Comparison of ENCODE assay signal across 8 cellular contexts in the genomic region with DNA sequence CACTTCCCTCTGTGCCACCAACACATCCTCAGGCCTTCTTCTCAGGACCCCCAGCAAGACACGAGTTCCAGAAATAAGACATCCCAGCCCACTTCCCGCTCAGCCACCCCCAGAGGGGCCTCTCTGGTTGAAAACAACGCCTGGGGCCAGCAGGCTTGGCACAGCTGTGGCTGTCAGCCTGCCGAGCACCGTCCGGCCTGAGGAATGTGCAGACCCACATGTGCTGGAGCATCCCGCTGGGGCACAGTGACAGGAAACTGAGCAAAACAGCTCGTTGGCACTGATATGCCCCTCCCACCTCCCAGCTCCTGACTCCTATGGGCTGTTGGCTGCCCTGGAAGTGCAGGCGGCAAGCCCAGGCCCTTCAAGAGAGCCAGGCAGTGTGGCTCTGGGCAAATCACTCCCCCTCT. TPM values are rescaled to one million over a fixed set of nuclear protein-coding genes. Genes with fewer than 3 reads are reported as not detected.
DNase-seq lines count a peak whose midpoint lies in the region; ATAC-seq and TF ChIP-seq lines count a peak whose summit lies in the region.

No MANE protein-coding gene starts in this region.

- no peak for TF ChIP-seq EP300 in gastroesophageal sphincter (IDR thresholded peaks at IDR 0.05)

- DNase-seq in AG09309 (ENCODE audit: low read depth) (no peak), psoas muscle (peak; percentile 64 to 75), kidney tubule cell (ENCODE audit: low spot score) (no peak), LoVo (ENCODE audit: low spot score) (no peak)
- DNase-seq in activated CD8-positive, alpha-beta T cell treated with anti-CD3 and anti-CD28 coated beads for 36 hours: peak; percentile 20

- H3K4me3 ChIP-seq in AG09309 (ENCODE audit: control insufficient read depth, low read depth, low read length): peak overlapping the region; percentile 38
- H3K4me3 ChIP-seq in gastroesophageal sphincter: peak overlapping the region in 1 of 2 donors; percentile 80
- H3K4me3 ChIP-seq in psoas muscle: peak overlapping the region; percentile 86

- no peak for ATAC-seq in activated CD8-positive, alpha-beta T cell treated with anti-CD3 and anti-CD28 coated beads for 36 hours
- ATAC-seq in gastroesophageal sphincter (peak; percentile 26), psoas muscle (peak in 3 of 4 donors; percentile 3 to 12 (median 7)), GM18519 (IDR thresholded peaks at IDR 0.05; ENCODE audit: low FRiP score, unreplicated experiment) (no peak)

- peaks cover 20% of the 10 kb centered on the region for H3K36me3 Mint-ChIP-seq in activated CD8-positive, alpha-beta T cell treated with anti-CD3 and anti-CD28 coated beads for 36 hours (ENCODE audit: low read depth)

- CTCF ChIA-PET in activated CD8-positive, alpha-beta T cell treated with anti-CD3 and anti-CD28 coated beads for 36 hours (lab: Charles Lee): interaction anchor here (1.0 to 5.0 kb wide), 6 partner anchors 7 to 77 kb away, joined by 3 to 59 read pairs (median 3); no protein-coding TSS in a partner anchor

- peaks cover 0 to 6% of the 10 kb centered on the region in 2 donors for H3K36me3 ChIP-seq in gastroesophageal sphincter
- no peaks in the 10 kb centered on the region for H3K36me3 ChIP-seq in psoas muscle (ENCODE audit: insufficient read depth in 1 of 2, low read depth in 1 of 2)

- H3K4me1 ChIP-seq in gastroesophageal sphincter: peaks cover 3 to 86% (median 37%) of the 10 kb centered on the region in 3 donors
- peaks cover 56% of the 10 kb centered on the region for H3K4me1 ChIP-seq in psoas muscle

- intact Hi-C loops in activated CD8-positive, alpha-beta T cell treated with anti-CD3 and anti-CD28 coated beads for 36 hours (cut with micrococcal nuclease): no loop called here
- intact Hi-C loops in psoas muscle (cut with DNase I): no loop called here

- peaks cover 70% of the 10 kb centered on the region for H3K4me1 Mint-ChIP-seq in activated CD8-positive, alpha-beta T cell treated with anti-CD3 and anti-CD28 coated beads for 36 hours (ENCODE audit: low read depth)

- H3K9me3 Mint-ChIP-seq in activated CD8-positive, alpha-beta T cell treated with anti-CD3 and anti-CD28 coated beads for 36 hours: no peaks in the 10 kb centered on the region

- no peak for TF ChIP-seq CTCF in AG09309 (IDR thresholded peaks at IDR 0.05; ENCODE audit: control insufficient read depth, insufficient read depth, low read depth, low read length, missing control alignments)
- TF ChIP-seq CTCF in activated CD8-positive, alpha-beta T cell treated with anti-CD3 and anti-CD28 coated beads for 36 hours (IDR thresholded peaks at IDR 0.05): no peak
- TF ChIP-seq CTCF in gastroesophageal sphincter (IDR thresholded peaks at IDR 0.05): no peak
- no peak for TF ChIP-seq CTCF in psoas muscle (IDR thresholded peaks at IDR 0.05)

- H3K27me3 Mint-ChIP-seq in activated CD8-positive, alpha-beta T cell treated with anti-CD3 and anti-CD28 coated beads for 36 hours: no peaks in the 10 kb centered on the region

- peak overlapping the region; percentile 92 for H3K27ac Mint-ChIP-seq in activated CD8-positive, alpha-beta T cell treated with anti-CD3 and anti-CD28 coated beads for 36 hours

- H3K27me3 ChIP-seq in gastroesophageal sphincter: peaks cover 53% of the 10 kb centered on the region
- no peaks in the 10 kb centered on the region for H3K27me3 ChIP-seq in psoas muscle (ENCODE audit: insufficient read depth in 3 of 3, low read length in 2 of 3)

- H3K4me3 Mint-ChIP-seq in activated CD8-positive, alpha-beta T cell treated with anti-CD3 and anti-CD28 coated beads for 36 hours: peak overlapping the region; percentile 93

- POLR2A ChIA-PET in activated CD8-positive, alpha-beta T cell treated with anti-CD3 and anti-CD28 coated beads for 36 hours (lab: Charles Lee): interaction anchor here (0.8 to 2.9 kb wide), 6 partner anchors 10 to 36 kb away, joined by 3 to 24 read pairs (median 6); no protein-coding TSS in a partner anchor

- H3K27ac ChIP-seq in gastroesophageal sphincter (peak overlapping the region in 3 of 4 donors; percentile 84 to 91 (median 85)), psoas muscle (peak overlapping the region; percentile 58)

- in situ Hi-C loops in GM18951 (cut with MboI; ENCODE audit: low sequenced_read_pairs, unreplicated experiment): no loop called here

- 20% methylated on average over 1 of the region's 9 CpGs; no CpG with 5 or more reads in 1 of the 2 donors for WGBS in gastroesophageal sphincter (ENCODE audit: low coverage in 1 of 2), 2 donors
- WGBS in psoas muscle, 3 donors: 30 to 49% (median 38%) methylated on average over 9 of the region's 9 CpGs

- TF ChIP-seq POLR2A in GM18951 (IDR thresholded peaks at IDR 0.05; ENCODE audit: extremely low read depth, insufficient read depth, insufficient read length): peak; percentile 53
- TF ChIP-seq POLR2A in gastroesophageal sphincter (IDR thresholded peaks at IDR 0.05): no peak

- H3K9me3 ChIP-seq in gastroesophageal sphincter (no peaks in the 10 kb centered on the region), psoas muscle (no peaks in the 10 kb centered on the region)

RNA-seq across cellular contexts. Expression of a gene that starts 1.4 kb away (rescaled TPM):
- 10 to 100 TPM; 64.0 to 64.1 TPM for total RNA-seq in activated CD8-positive, alpha-beta T cell treated with anti-CD3 and anti-CD28 coated beads for 36 hours
- total RNA-seq in gastroesophageal sphincter (10 to 100 TPM; 16.5 to 28.0 (median 20.3) TPM), psoas muscle (1 to 10 TPM; 3.4 to 4.7 (median 4.1) TPM)
- polyA plus RNA-seq in psoas muscle: 1 to 10 TPM in 1 of 3 donors, under 1 TPM in 2; 0.45 to 1.3 (median 0.96) TPM

RNA-seq across cellular contexts. Expression of a gene that starts 19.8 kb away (rescaled TPM):
- total RNA-seq in activated CD8-positive, alpha-beta T cell treated with anti-CD3 and anti-CD28 coated beads for 36 hours: 10 to 100 TPM; 47.3 to 47.8 TPM
- total RNA-seq in gastroesophageal sphincter (10 to 100 TPM; 30.5 to 50.5 (median 33.3) TPM), psoas muscle (10 to 100 TPM; 46.9 to 97.6 (median 57.0) TPM)
- 10 to 100 TPM; 65.5 to 98.7 (median 68.4) TPM for polyA plus RNA-seq in psoas muscle

Comparison
In these comparisons a context has a peak if more than half of its experiments do, and no peak if none do; other contexts are left out.
1. DNase-seq: peak in activated CD8-positive, alpha-beta T cell treated with anti-CD3 and anti-CD28 coated beads for 36 hours (single experiment) and psoas muscle (2 of 2); none in AG09309 (single experiment), kidney tubule cell (single experiment) and LoVo (single experiment).
2. ATAC-seq: peak in gastroesophageal sphincter (single experiment) and psoas muscle (3 of 4); none in activated CD8-positive, alpha-beta T cell treated with anti-CD3 and anti-CD28 coated beads for 36 hours (single experiment) and GM18519 (single experiment).